Comparison of ENCODE assay signal across 1 cellular context in the genomic region with DNA sequence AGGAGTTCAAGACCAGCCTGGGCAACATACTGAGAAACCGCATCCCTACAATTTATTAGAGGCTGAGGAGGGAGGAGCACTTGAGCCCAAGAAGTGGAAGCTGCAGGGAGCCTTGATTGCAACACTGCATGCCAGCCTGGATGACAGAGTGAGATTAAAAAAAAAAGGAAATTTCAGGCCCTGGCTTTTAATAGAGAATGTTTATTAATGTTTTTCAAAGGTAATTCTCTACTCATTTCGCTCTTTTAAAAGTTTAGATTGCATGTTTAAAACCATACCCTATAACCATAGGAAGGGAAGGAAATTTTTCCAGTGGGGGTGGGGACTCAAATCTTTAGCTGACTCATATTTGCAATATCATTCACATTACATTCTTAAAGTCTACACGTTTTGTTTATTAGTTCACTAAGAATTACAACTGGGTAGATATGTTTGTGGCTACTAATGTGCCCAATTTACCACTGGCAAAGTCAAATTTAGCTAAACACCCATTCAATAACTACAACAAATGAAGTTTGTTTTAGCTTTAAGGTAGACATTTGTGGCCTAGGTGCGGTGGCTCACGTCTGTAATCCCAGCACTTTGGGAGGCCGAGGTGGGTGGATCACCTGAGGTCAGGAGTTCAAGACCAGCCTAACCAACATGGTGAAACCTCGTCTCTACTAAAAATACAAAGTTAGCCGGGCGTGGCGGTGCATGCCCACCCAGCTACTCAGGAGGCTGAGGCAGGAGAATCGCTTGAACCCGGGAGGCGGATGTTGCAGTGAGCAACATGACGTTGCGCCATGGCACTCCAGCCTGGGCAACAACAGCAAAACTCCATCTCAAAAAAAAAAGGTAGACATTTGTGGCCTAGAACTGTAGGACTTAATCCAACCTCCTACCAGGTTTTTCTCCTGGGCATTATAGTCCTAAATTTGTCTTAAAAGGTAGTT.
TF ChIP-seq lines count a peak whose summit lies in the region.

No MANE protein-coding gene starts in this region.

TF ChIP-seq in HepG2, 621 proteins besides CTCF, POLR2A, EP300 and RAD21:
- TF ChIP-seq CEBPB (IDR thresholded peaks at IDR 0.05; ENCODE audit: borderline replicate concordance, low read depth, low read length) (0 out of 2 replicates have a peak, but pooled peaks have one; percentile 41), ZNF230 (CRISPR knock-in tag; IDR thresholded peaks at IDR 0.05) (no peak), ZNF652 (CRISPR knock-in tag; IDR thresholded peaks at IDR 0.05; ENCODE audit: borderline replicate concordance, low read depth) (no peak), CEBPG (CRISPR knock-in tag; IDR thresholded peaks at IDR 0.05) (peak; percentile 35; the same call in 1 of the 2 replicates)
